Comparison of ENCODE assay signal across 8 cellular contexts in genomic region chr5:80654054-80654390, GRCh38. TPM values are rescaled to one million over a fixed set of nuclear protein-coding genes. Genes with fewer than 3 reads are reported as not detected.
DNase-seq lines count a peak whose midpoint lies in the region; ATAC-seq, FAIRE-seq and TF ChIP-seq lines count a peak whose summit lies in the region.

No MANE protein-coding gene starts in this region.

- H3K9ac ChIP-seq in K562 (ENCODE audit: insufficient read depth in 1 of 2, low read depth in 2 of 2, low read length in 2 of 2) (peak overlapping the region; percentile 89 to 99), liver (ENCODE audit: low read depth in 1 of 2, low read length in 2 of 2) (peak overlapping the region; percentile 65 to 85)

- TF ChIP-seq CTCF in K562 (IDR thresholded peaks at IDR 0.05 in 2 of 3, conservative IDR thresholded peaks at IDR 0.05 in 1 of 3; ENCODE audit: insufficient read depth in 2 of 3, low read depth in 1 of 3, low read length in 3 of 3) (no peak), liver (IDR thresholded peaks at IDR 0.05; ENCODE audit: low read depth, low read length, missing input control) (no peak), thyroid gland (IDR thresholded peaks at IDR 0.05) (no peak)

- peaks cover 35% of the 10 kb centered on the region for H3K79me2 ChIP-seq in K562 (ENCODE audit: control insufficient read depth, insufficient read depth, low read length)

- 0% methylated on average over 22 of the region's 24 CpGs for WGBS in K562 (ENCODE audit: insufficient coverage, low coverage, missing lambda C conversion rate)
- WGBS in liver, result under 1% methylated on average over 24 of the region's 24 CpGs
- 0 to 3% methylated on average over 5 of the region's 24 CpGs for WGBS in thyroid gland, 2 donors

- H3K4me1 ChIP-seq in K562 (replicated peaks in 1 of 2; ENCODE audit: control insufficient read depth in 2 of 2, insufficient read depth in 2 of 2, low read length in 2 of 2) (peaks cover 0 to 8% of the 10 kb centered on the region in 2 experiments; a peak in 2 of 5 replicates), liver (ENCODE audit: control insufficient read depth in 4 of 4, insufficient read depth in 4 of 4, low read length in 3 of 4) (peaks cover 3 to 27% (median 15%) of the 10 kb centered on the region in 4 donors), thyroid gland (peaks cover 8 to 14% of the 10 kb centered on the region in 2 donors)

- no peak for TF ChIP-seq RAD21 in K562 (CRISPR knock-in tag; conservative IDR thresholded peaks at IDR 0.05 in 1 of 2, IDR thresholded peaks at IDR 0.05 in 1 of 2)
- peak in 1 of 2 donors; percentile 19 for TF ChIP-seq RAD21 in liver (IDR thresholded peaks at IDR 0.05)

- CTCF ChIA-PET in K562 (lab: Yijun Ruan, JAX; ENCODE audit: low intra/inter-chr PET ratio), result no interaction called here

- H4K20me1 ChIP-seq in K562 (replicated peaks; ENCODE audit: control insufficient read depth, insufficient read depth, low read length), result no peaks in the 10 kb centered on the region

- DNase-seq in Right ventricle myocardium superior (peak; percentile 46), left cardiac atrium (no peak), MG63 (peak; percentile 26), K562 (ENCODE audit: extremely low read depth in 1 of 4, low spot score in 3 of 4) (peak; percentile 21 to 48 (median 32)), thyroid gland (no peak)
- DNase-seq in stimulated activated naive CD4-positive, alpha-beta T cell treated with Interleukin-2 at 50 U/mL for 16 hours (lab: John Stamatoyannopoulos, UW), result no peak

- POLR2A ChIA-PET in K562 (lab: Yijun Ruan, JAX), result interaction anchor here (1.4 to 2.5 kb wide), 3 partner anchors 12 to 23 kb away, joined by 3 to 10 read pairs (median 4); no protein-coding TSS in a partner anchor

- in situ Hi-C loops in K562 (cut with MboI), result no loop called here

- no peak for TF ChIP-seq EP300 in K562 (IDR thresholded peaks at IDR 0.05; ENCODE audit: low read length)

- ATAC-seq in Right ventricle myocardium superior (ENCODE audit: poor library complexity), result no peak
- ATAC-seq in left cardiac atrium, result no peak
- peak; percentile 0; the same call in 1 of the 3 replicates for ATAC-seq in K562
- no peak for ATAC-seq in HG02763 (IDR thresholded peaks at IDR 0.05; ENCODE audit: unreplicated experiment)

- peaks cover 24% of the 10 kb centered on the region for H3K36me3 ChIP-seq in MG63
- H3K36me3 ChIP-seq in K562 (ENCODE audit: control insufficient read depth, insufficient read depth, low read length), result peaks cover 33% of the 10 kb centered on the region
- peaks cover 0 to 11% (median 9%) of the 10 kb centered on the region in 4 donors for H3K36me3 ChIP-seq in liver (ENCODE audit: control insufficient read depth in 4 of 4, insufficient read depth in 3 of 4, low read depth in 1 of 4, low read length in 3 of 4)
- peaks cover 4 to 14% of the 10 kb centered on the region in 2 donors for H3K36me3 ChIP-seq in thyroid gland

- peak overlapping the region; percentile 85 for H3K27ac ChIP-seq in K562 (ENCODE audit: extremely low read depth, low read depth, low read length)
- H3K27ac ChIP-seq in liver (ENCODE audit: low read depth in 1 of 2, low read length in 2 of 2), result peak overlapping the region; percentile 98
- no peak overlapping the region for H3K27ac ChIP-seq in thyroid gland

- H3K4me3 ChIP-seq in MG63 (peak overlapping the region; percentile 71), K562 (peak overlapping the region; percentile 61), liver (ENCODE audit: low read depth in 1 of 3, low read length in 3 of 3) (peak overlapping the region; percentile 78 to 97 (median 83)), thyroid gland (replicated peaks in 1 of 3) (peak overlapping the region in 2 of 3 donors; percentile 37 to 68)

- H3K9me1 ChIP-seq in K562 (ENCODE audit: control insufficient read depth, insufficient read depth, low read length), result no peaks in the 10 kb centered on the region

- no peaks in the 10 kb centered on the region for H3K9me3 ChIP-seq in MG63
- no peaks in the 10 kb centered on the region for H3K9me3 ChIP-seq in K562 (replicated peaks; ENCODE audit: control insufficient read depth, insufficient read depth, low read depth, low read length)
- H3K9me3 ChIP-seq in liver (ENCODE audit: control insufficient read depth in 4 of 4, low read length in 3 of 4), result no peaks in the 10 kb centered on the region
- no peaks in the 10 kb centered on the region for H3K9me3 ChIP-seq in thyroid gland

- H2AFZ ChIP-seq in K562 (ENCODE audit: low read depth, low read length), result peak overlapping the region; percentile 67

- TF ChIP-seq POLR2A in K562 (conservative IDR thresholded peaks at IDR 0.05) (no peak), thyroid gland (IDR thresholded peaks at IDR 0.05) (no peak)

- peak overlapping the region; percentile 80 for H3K4me2 ChIP-seq in K562 (ENCODE audit: insufficient read depth, low read length)

- intact Hi-C loops in Right ventricle myocardium superior (cut with DNase I), result no loop called here
- intact Hi-C loops in left cardiac atrium (cut with DNase I), result no loop called here
- intact Hi-C loops in K562 (cut with micrococcal nuclease), result no loop called here
- intact Hi-C loops in thyroid gland (cut with DNase I), result no loop called here

- BruUV-seq in K562 (replicated peaks; lab: Mats Ljungman, UMichigan), result no TSS peak

- no peaks in the 10 kb centered on the region for H3K27me3 ChIP-seq in MG63
- H3K27me3 ChIP-seq in K562 (ENCODE audit: control insufficient read depth in 2 of 2, insufficient read depth in 2 of 2, low read length in 2 of 2), result no peaks in the 10 kb centered on the region
- no peaks in the 10 kb centered on the region for H3K27me3 ChIP-seq in liver (ENCODE audit: control insufficient read depth in 4 of 4, insufficient read depth in 4 of 4, low read length in 3 of 4)
- H3K27me3 ChIP-seq in thyroid gland, result no peaks in the 10 kb centered on the region

- FAIRE-seq in K562 (lab: Jason Lieb, UNC), result no peak

TF ChIP-seq in K562, 482 proteins besides CTCF, POLR2A, EP300 and RAD21 (continues in another document):
- TF ChIP-seq FOXJ2 (tag; IDR thresholded peaks at IDR 0.05) (no peak), ZNF263 (CRISPR knock-in tag; IDR thresholded peaks at IDR 0.05; ENCODE audit: borderline replicate concordance) (0 out of 2 replicates have a peak, but pooled peaks have one; percentile 8)

TF ChIP-seq in liver, 16 proteins besides CTCF, POLR2A, EP300 and RAD21:
- TF ChIP-seq HNF4A (conservative IDR thresholded peaks at IDR 0.05) (peak; percentile 72 to 81), YY1 (IDR thresholded peaks at IDR 0.05) (no peak), NR2F2 (IDR thresholded peaks at IDR 0.05) (no peak), JUND (IDR thresholded peaks at IDR 0.05) (no peak), RXRA (IDR thresholded peaks at IDR 0.05) (peak; percentile 59 to 77), HNF4G (IDR thresholded peaks at IDR 0.05) (no peak), SP1 (IDR thresholded peaks at IDR 0.05) (peak; percentile 62)

RNA-seq across cellular contexts. Expression of gene MSH3, which starts 0.4 kb away (rescaled TPM):
- total RNA-seq in Right ventricle myocardium superior (10.5 TPM), left cardiac atrium (10 to 100 TPM; 10.9 to 11.5 TPM), K562 (2014; rRNA removed) (9.3 and 11.1 TPM in 2 replicates), K562 (2014; rRNA removed; fragmentation: Illumina TruSeq; extraction: Trizol) (16.3 and 19.6 TPM in 2 replicates), K562 (2015; rRNA removed; fragmentation: Illumina TruSeq; extraction: Trizol) (15.4 and 17.2 TPM in 2 replicates), K562 (2021) (14.3 and 14.9 TPM in 2 replicates), liver (10 to 100 TPM in 1 of 2 donors, 1 to 10 TPM in 1; 9.0 to 19.1 TPM), thyroid gland (10 to 100 TPM; 25.9 to 45.0 (median 26.1) TPM)
- 13.9 and 26.1 TPM in 2 replicates for total RNA-seq in MG63 (2014; rRNA removed; shearing (Covaris generic); ENCODE audit: low replicate concordance)
- total RNA-seq in K562 (2011; cell fraction: chromatin; rRNA removed; ENCODE audit: low replicate concordance), result 14.2 and 39.1 TPM in 2 replicates
- total RNA-seq in K562 (2011; cell fraction: nucleolus; rRNA removed), result 8.7 and 11.2 TPM in 2 replicates
- 14.4 and 16.0 TPM in 2 replicates for total RNA-seq in K562 (2011; cell fraction: nucleoplasm; rRNA removed)
- polyA plus RNA-seq in K562 (2011; rRNA removed) (10.7 and 13.2 TPM in 2 replicates), K562 (2014; fragmentation: Illumina TruSeq; extraction: Trizol) (11.5 and 14.5 TPM in 2 replicates), K562 (2014; fragmentation: Nextera tagmentation; extraction: Ambion mirVana) (1 to 10 TPM; 3.9 to 5.3 TPM), K562 (2014; rRNA removed) (7.8 and 7.9 TPM in 2 replicates), liver (1 to 10 TPM; 3.0 to 6.9 TPM)
- 2.6 and 4.6 TPM in 2 replicates for polyA plus RNA-seq in K562 (2011; cell fraction: cytosol; rRNA removed)
- polyA plus RNA-seq in K562 (2011; cell fraction: nucleus; rRNA removed), result 3.4 and 4.0 TPM in 2 replicates
- 10.3 and 11.0 TPM in 2 replicates for polyA plus RNA-seq in K562 (2012)
- polyA minus RNA-seq in K562 (2011; rRNA and poly(A)+ RNA removed), result 29.2 and 35.2 TPM in 2 replicates
- polyA minus RNA-seq in K562 (2011; cell fraction: cytosol; rRNA and poly(A)+ RNA removed), result 6.8 and 12.7 TPM in 2 replicates
- 13.7 and 24.5 TPM in 2 replicates for polyA minus RNA-seq in K562 (2011; cell fraction: nucleus; rRNA and poly(A)+ RNA removed)

RNA-seq across cellular contexts. Expression of gene DHFR, which starts 0.8 kb away (rescaled TPM):
- total RNA-seq in Right ventricle myocardium superior (10.7 TPM), left cardiac atrium (10 to 100 TPM in 1 of 2 donors, 1 to 10 TPM in 1; 4.5 to 11.5 TPM), K562 (2014; rRNA removed) (68.3 and 70.4 TPM in 2 replicates), K562 (2014; rRNA removed; fragmentation: Illumina TruSeq; extraction: Trizol) (106 and 111 TPM in 2 replicates), K562 (2015; rRNA removed; fragmentation: Illumina TruSeq; extraction: Trizol) (92.2 and 103 TPM in 2 replicates), K562 (2021) (76.1 and 76.4 TPM in 2 replicates), liver (10 to 100 TPM; 16.7 to 57.7 TPM), thyroid gland (10 to 100 TPM in 3 of 4 donors, 1 to 10 TPM in 1; 5.6 to 12.8 (median 11.5) TPM)
- total RNA-seq in MG63 (2014; rRNA removed; shearing (Covaris generic); ENCODE audit: low replicate concordance), result 52.9 and 102 TPM in 2 replicates
- 32.3 and 75.2 TPM in 2 replicates for total RNA-seq in K562 (2011; cell fraction: chromatin; rRNA removed; ENCODE audit: low replicate concordance)
- total RNA-seq in K562 (2011; cell fraction: nucleolus; rRNA removed), result 16.5 and 27.2 TPM in 2 replicates
- 34.6 and 72.8 TPM in 2 replicates for total RNA-seq in K562 (2011; cell fraction: nucleoplasm; rRNA removed)
- polyA plus RNA-seq in K562 (2011; rRNA removed) (106 and 139 TPM in 2 replicates), K562 (2014; fragmentation: Illumina TruSeq; extraction: Trizol) (131 and 176 TPM in 2 replicates), K562 (2014; fragmentation: Nextera tagmentation; extraction: Ambion mirVana) (10 to 100 TPM; 45.6 to 80.6 TPM), K562 (2014; rRNA removed) (97.7 and 101 TPM in 2 replicates), liver (10 to 100 TPM in 1 of 2 donors, 1 to 10 TPM in 1; 8.9 to 10.1 TPM)
- polyA plus RNA-seq in K562 (2011; cell fraction: cytosol; rRNA removed), result 39.9 and 72.7 TPM in 2 replicates
- 37.6 and 52.2 TPM in 2 replicates for polyA plus RNA-seq in K562 (2011; cell fraction: nucleus; rRNA removed)
- 74.7 and 88.4 TPM in 2 replicates for polyA plus RNA-seq in K562 (2012)
- 70.7 and 82.9 TPM in 2 replicates for polyA minus RNA-seq in K562 (2011; rRNA and poly(A)+ RNA removed)
- polyA minus RNA-seq in K562 (2011; cell fraction: cytosol; rRNA and poly(A)+ RNA removed), result 71.4 and 75.6 TPM in 2 replicates
- 16.4 and 29.2 TPM in 2 replicates for polyA minus RNA-seq in K562 (2011; cell fraction: nucleus; rRNA and poly(A)+ RNA removed)

Comparison
In these comparisons a context has a peak if more than half of its experiments do, and no peak if none do; other contexts are left out.
1. DNase-seq: peak in Right ventricle myocardium superior (single experiment), MG63 (single experiment) and K562 (4 of 4); none in left cardiac atrium (single experiment), thyroid gland (0 of 2) and stimulated activated naive CD4-positive, alpha-beta T cell treated with Interleukin-2 at 50 U/mL for 16 hours (single experiment).
2. H3K27ac ChIP-seq: peak in K562 (single experiment) and liver (2 of 2); none in thyroid gland (0 of 3).
3. Peak in every context shown above with its lines, with median percentiles within 50 percentile points of each other: H3K4me3 ChIP-seq.